Comparison of ENCODE assay signal across 16 cellular contexts in the genomic region with DNA sequence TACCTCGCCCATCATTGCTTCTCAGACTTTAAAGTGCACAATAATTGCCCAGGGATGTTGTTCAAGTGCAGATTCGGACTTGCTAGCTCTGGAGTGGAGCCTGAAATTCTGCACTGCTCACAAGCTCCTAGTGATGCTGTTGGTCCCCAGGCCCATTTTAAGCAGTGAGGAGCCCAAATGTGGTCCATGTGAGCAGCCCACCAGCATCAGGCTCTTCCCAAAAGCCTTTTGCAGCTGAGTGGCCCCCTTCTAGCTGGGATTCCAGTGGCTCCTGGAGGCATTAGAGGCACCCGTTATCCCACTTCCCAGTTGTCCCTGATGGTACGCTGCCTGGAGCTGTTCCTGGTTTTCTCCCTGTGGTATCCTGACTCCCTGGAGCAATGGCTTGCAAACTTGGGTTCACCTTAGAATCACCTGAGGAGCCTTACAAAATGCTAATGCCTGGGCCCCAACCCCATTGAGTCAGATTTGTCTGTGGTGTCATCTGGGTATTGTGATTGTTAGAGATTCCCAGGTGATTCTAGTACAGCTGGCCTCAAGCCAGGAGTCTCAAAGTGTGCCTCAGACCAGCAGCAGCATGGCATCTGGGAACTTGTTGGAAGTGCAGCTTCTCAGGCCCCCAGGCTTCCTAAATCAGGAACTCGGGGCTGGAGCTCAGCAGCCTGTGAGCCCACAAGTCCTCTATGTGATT.
DNase-seq lines count a peak whose midpoint lies in the region; ATAC-seq and TF ChIP-seq lines count a peak whose summit lies in the region.
"Had no signal": no experiment of that assay in that cellular context is flagged by ENCODE, and none has a peak within 500 bp of the region (broad histone marks: within the 10 kb centered on the region; RNA-seq: fewer than 3 reads in every experiment).

No MANE protein-coding gene starts in this region.

- intact Hi-C loops in uterus (cut with DNase I; ENCODE audit: low total_unique reads): no loop called here

- H3K27ac ChIP-seq in uterus: peak overlapping the region; percentile 14 to 41
- H3K27ac ChIP-seq in caudate nucleus (ENCODE audit: low read depth, low read length): no peak overlapping the region
- H3K27ac ChIP-seq: SK-N-MC had no signal

- ATAC-seq in HG02610 (IDR thresholded peaks at IDR 0.05; ENCODE audit: unreplicated experiment) (peak; percentile 32), HG03565 (IDR thresholded peaks at IDR 0.05; ENCODE audit: unreplicated experiment) (peak; percentile 10)
- ATAC-seq: left lobe of liver had no signal

- H3K9me3 ChIP-seq in uterus: no peaks in the 10 kb centered on the region

- no peak overlapping the region for H3K4me3 ChIP-seq in uterus

- no peak for TF ChIP-seq POLR2A in uterus (IDR thresholded peaks at IDR 0.05)

- H3K4me1 ChIP-seq in uterus: no peaks in the 10 kb centered on the region

- H3K27me3 ChIP-seq in uterus: no peaks in the 10 kb centered on the region

- DNase-seq in NCI-H510A treated with DMSO at 0.1 percent for 48 hours (lab: John Stamatoyannopoulos, UW): peak; percentile 27
- DNase-seq in NCI-H510A (lab: John Stamatoyannopoulos, UW): no peak
- DNase-seq in uterus: no peak
- DNase-seq in CD1c-positive myeloid dendritic cell (ENCODE audit: extremely low spot score): no peak
- DNase-seq in A172 (ENCODE audit: low spot score): no peak
- no peak for DNase-seq in caudate nucleus (lab: John Stamatoyannopoulos, UW)
- DNase-seq: ACHN; activated CD4-positive, alpha-beta T cell treated with anti-CD3 and anti-CD28 coated beads, Interleukin-2, amount 50 U/mL, for 48 hours; COR-L47; effector CD8-positive, alpha-beta T cell; MV-4-11; OCI-M1 had no signal

- no peaks in the 10 kb centered on the region for H3K36me3 ChIP-seq in uterus

- no peak for TF ChIP-seq CTCF in uterus (IDR thresholded peaks at IDR 0.05)
